In the genomic region with DNA sequence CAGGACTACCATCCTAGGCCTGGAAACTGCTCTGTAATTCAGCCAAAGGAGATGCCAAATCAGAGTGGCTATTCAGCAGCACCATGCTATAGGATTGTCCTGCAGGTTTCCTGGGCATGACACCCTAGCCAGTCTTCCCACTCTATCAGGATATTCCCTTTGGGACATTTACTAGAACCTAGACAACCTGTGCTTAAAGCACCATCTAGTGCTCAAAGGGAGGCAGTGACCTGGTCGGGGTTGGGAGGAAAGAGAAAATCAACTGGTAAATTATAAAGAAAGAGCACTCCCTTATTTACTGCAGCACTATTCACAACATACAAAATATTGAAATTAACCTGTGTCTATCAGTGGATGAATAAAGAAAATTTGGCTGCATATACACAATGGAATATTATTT, we compare ENCODE assay signal across 8 cellular contexts.
DNase-seq lines count a peak whose midpoint lies in the region; ATAC-seq and TF ChIP-seq lines count a peak whose summit lies in the region.

No MANE protein-coding gene starts in this region.

- H3K9me3 ChIP-seq in Caco-2: no peaks in the 10 kb centered on the region

- H3K36me3 ChIP-seq in Caco-2 (ENCODE audit: control insufficient read depth, insufficient read depth, low read length): no peaks in the 10 kb centered on the region

- H3K4me1 Mint-ChIP-seq in Caco-2 (ENCODE audit: low read depth, unreplicated experiment) (no peaks in the 10 kb centered on the region), WTC11 (peaks cover 5% of the 10 kb centered on the region; the same call in 1 of the 2 replicates)

- H3K27me3 Mint-ChIP-seq in Caco-2 (ENCODE audit: insufficient read depth, unreplicated experiment): no peaks in the 10 kb centered on the region
- no peaks in the 10 kb centered on the region for H3K27me3 Mint-ChIP-seq in WTC11 (ENCODE audit: low read depth)

- H3K4me3 Mint-ChIP-seq in Caco-2 (ENCODE audit: unreplicated experiment) (no peak overlapping the region), WTC11 (no peak overlapping the region)

- BruUV-seq in Caco-2 (replicated peaks; lab: Mats Ljungman, UMichigan): no TSS peak

- POLR2A ChIA-PET in Caco-2 (lab: Charles Lee): no interaction called here
- POLR2A ChIA-PET in WTC11 (lab: Charles Lee): no interaction called here

- CTCF ChIA-PET in Caco-2 (lab: Charles Lee) (no interaction called here), WTC11 (lab: Charles Lee) (no interaction called here)

- no peaks in the 10 kb centered on the region for H3K27me3 ChIP-seq in Caco-2 (replicated peaks; ENCODE audit: control insufficient read depth, insufficient read depth, low read length)

- H3K4me1 ChIP-seq in Caco-2: no peaks in the 10 kb centered on the region

- peaks cover 12% of the 10 kb centered on the region for H3K9me3 Mint-ChIP-seq in Caco-2 (ENCODE audit: unreplicated experiment)
- peaks cover 7% of the 10 kb centered on the region for H3K9me3 Mint-ChIP-seq in WTC11

- DNase-seq in Caco-2: peak in 1 of 2 experiments; percentile 48
- peak; percentile 13 for DNase-seq in HK-2 (ENCODE audit: unreplicated experiment)
- DNase-seq in WTC11 (ENCODE audit: low spot score): peak; percentile 60
- peak; percentile 46 for DNase-seq in kidney glomerular epithelial cell (lab: John Stamatoyannopoulos, UW)
- no peak for DNase-seq in NK-92 (lab: John Stamatoyannopoulos, UW; ENCODE audit: unreplicated experiment)
- DNase-seq in amygdala (lab: John Stamatoyannopoulos, UW): no peak

- H3K36me3 Mint-ChIP-seq in Caco-2 (ENCODE audit: insufficient read depth, unreplicated experiment): no peaks in the 10 kb centered on the region
- H3K36me3 Mint-ChIP-seq in WTC11: no peaks in the 10 kb centered on the region

- ATAC-seq in WTC11 (peak; percentile 98), HG02571 (IDR thresholded peaks at IDR 0.05; ENCODE audit: unreplicated experiment) (no peak), GM18519 (IDR thresholded peaks at IDR 0.05; ENCODE audit: low FRiP score, unreplicated experiment) (no peak)

- TF ChIP-seq CTCF in Caco-2 (IDR thresholded peaks at IDR 0.05; ENCODE audit: insufficient read depth in 1 of 2, low read depth in 1 of 2, low read length in 1 of 2, severe bottlenecking in 1 of 2, unreplicated experiment in 1 of 2) (peak; percentile 42 to 68), WTC11 (IDR thresholded peaks at IDR 0.05) (peak; percentile 42; the same call in 1 of the 2 replicates)

- intact Hi-C loops in Caco-2 (cut with micrococcal nuclease; ENCODE audit: unreplicated experiment): loop anchor here (1.0 to 2.0 kb wide), 3 partner anchors 83 to 438 kb away; no protein-coding TSS in a partner anchor

- H3K4me3 ChIP-seq in Caco-2 (ENCODE audit: low read depth, low read length): no peak overlapping the region

- no peak overlapping the region for H3K27ac Mint-ChIP-seq in Caco-2 (ENCODE audit: unreplicated experiment)
- H3K27ac Mint-ChIP-seq in WTC11: no peak overlapping the region

TF ChIP-seq in WTC11, 78 proteins besides CTCF, POLR2A, EP300 and RAD21 (continues in another document):
- TF ChIP-seq ZBTB21 (CRISPR knock-in tag; IDR thresholded peaks at IDR 0.05; ENCODE audit: borderline replicate concordance) (no peak), GTF2I (CRISPR knock-in tag; conservative IDR thresholded peaks at IDR 0.05) (no peak), FOXP4 (CRISPR knock-in tag; IDR thresholded peaks at IDR 0.05) (no peak), STAT6 (CRISPR knock-in tag; conservative IDR thresholded peaks at IDR 0.05; ENCODE audit: low read depth) (no peak), PRDM15 (CRISPR knock-in tag; IDR thresholded peaks at IDR 0.05) (no peak), PRRX2 (CRISPR knock-in tag; IDR thresholded peaks at IDR 0.05) (no peak), EMX1 (CRISPR knock-in tag; IDR thresholded peaks at IDR 0.05) (no peak), ZNF425 (CRISPR knock-in tag; conservative IDR thresholded peaks at IDR 0.05) (no peak), NFYB (CRISPR knock-in tag; conservative IDR thresholded peaks at IDR 0.05; ENCODE audit: low read depth) (no peak), NFATC4 (CRISPR knock-in tag; IDR thresholded peaks at IDR 0.05) (no peak), TCF7 (CRISPR knock-in tag; IDR thresholded peaks at IDR 0.05; ENCODE audit: low read depth) (no peak)

Comparison
In these comparisons a context has a peak if more than half of its experiments do, and no peak if none do; other contexts are left out.
1. DNase-seq: peak in HK-2 (single experiment), WTC11 (single experiment) and kidney glomerular epithelial cell (single experiment); none in NK-92 (single experiment) and amygdala (0 of 56).